In the genomic region with DNA sequence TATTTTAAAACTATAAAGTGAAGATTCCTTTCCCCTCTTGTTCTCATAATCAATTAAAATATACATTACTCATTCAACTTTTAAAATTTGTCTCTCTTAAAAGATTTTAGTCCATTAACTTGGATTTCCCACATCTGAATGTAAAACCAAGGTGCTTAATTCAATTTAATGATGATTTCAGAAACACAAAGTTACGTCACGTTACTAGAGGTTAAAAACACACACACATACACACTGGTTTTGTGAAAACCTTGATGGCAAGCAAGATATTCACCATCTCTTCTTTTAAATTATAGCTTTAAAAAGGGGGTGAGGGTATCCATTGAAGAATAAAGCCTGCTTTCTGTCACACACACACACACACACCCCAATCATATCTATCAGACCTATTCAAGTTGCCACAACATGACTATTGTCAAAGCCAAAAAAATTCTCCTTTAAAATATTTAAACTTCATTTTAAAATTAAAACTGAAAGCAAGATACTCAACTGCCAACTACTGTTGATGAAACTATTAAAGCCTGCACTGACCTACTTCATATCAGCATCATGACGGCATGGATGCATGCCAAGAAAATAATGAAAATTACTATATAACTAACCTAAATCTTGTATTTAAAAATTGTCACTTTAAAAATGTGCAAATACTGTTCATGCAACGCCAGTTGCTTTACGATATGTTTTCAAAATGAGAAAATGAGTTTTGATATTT, we compare ENCODE assay signal across 8 cellular contexts. TPM values are rescaled to one million over a fixed set of nuclear protein-coding genes. Genes with fewer than 3 reads are reported as not detected.
DNase-seq lines count a peak whose midpoint lies in the region; ATAC-seq, FAIRE-seq and TF ChIP-seq lines count a peak whose summit lies in the region.

No MANE protein-coding gene starts in this region.

- intact Hi-C loops in spleen (cut with DNase I; ENCODE audit: low total_unique reads): no loop called here

- POLR2A ChIA-PET in activated CD4-positive, alpha-beta T cell treated with anti-CD3 and anti-CD28 coated beads, Interleukin-2, amount 10 ng/mL, durations not matched to agents 7 days and 5 days (lab: Charles Lee): no interaction called here

- no peak overlapping the region for H2AFZ ChIP-seq in SU-DHL-6 (ENCODE audit: low read depth, low read length, severe bottlenecking)
- H2AFZ ChIP-seq in trophoblast cell (ENCODE audit: insufficient read depth, low read length, poor library complexity): no peak overlapping the region

- peak overlapping the region; percentile 89 for H3K27ac ChIP-seq in SU-DHL-6 (ENCODE audit: low read depth, low read length)
- peak overlapping the region in 1 of 8 donors; percentile 93 for H3K27ac ChIP-seq in spleen
- no peak overlapping the region for H3K27ac ChIP-seq in trophoblast cell (ENCODE audit: low read depth, low read length)

- no peak overlapping the region for H2BK120ac ChIP-seq in trophoblast cell (ENCODE audit: insufficient read depth, low read length, poor library complexity)

- H3K36me3 ChIP-seq in SU-DHL-6 (ENCODE audit: low read length) (peaks cover 10% of the 10 kb centered on the region; the same call in 1 of the 2 replicates), spleen (no peaks in the 10 kb centered on the region), trophoblast cell (ENCODE audit: control insufficient read depth in 1 of 2, insufficient read depth in 2 of 2, low read length in 2 of 2) (peaks cover 0 to 2% of the 10 kb centered on the region in 2 experiments)

- no peaks in the 10 kb centered on the region for H3K27me3 Mint-ChIP-seq in activated CD4-positive, alpha-beta T cell treated with anti-CD3 and anti-CD28 coated beads, Interleukin-2, amount 10 ng/mL, durations not matched to agents 7 days and 5 days

- H3K79me2 ChIP-seq in SU-DHL-6 (ENCODE audit: insufficient read depth, low read length): peaks cover 74% of the 10 kb centered on the region
- H3K79me2 ChIP-seq in trophoblast cell (ENCODE audit: control insufficient read depth, insufficient read depth, low read length, poor library complexity): peaks cover 7% of the 10 kb centered on the region

- WGBS in spleen, 5 donors: 29 to 44% (median 35%) methylated on average over 5 of the region's 5 CpGs
- no CpG with 5 or more reads among the region's 5 CpGs for WGBS in trophoblast cell (ENCODE audit: extremely low coverage, insufficient coverage, insufficient read length)

- peaks cover 10% of the 10 kb centered on the region for H4K20me1 ChIP-seq in SU-DHL-6 (ENCODE audit: low read depth, low read length)

- H3K4me2 ChIP-seq in SU-DHL-6 (ENCODE audit: low read depth, low read length, poor library complexity, severe bottlenecking): peak overlapping the region; percentile 85
- no peak overlapping the region for H3K4me2 ChIP-seq in trophoblast cell (ENCODE audit: low read length)

- H3K23ac ChIP-seq in trophoblast cell (ENCODE audit: low read length): no peak overlapping the region

- H3K9ac ChIP-seq in SU-DHL-6 (ENCODE audit: low read length) (peak overlapping the region; percentile 74), trophoblast cell (ENCODE audit: low read length) (no peak overlapping the region)

- DNase-seq in activated CD4-positive, alpha-beta T cell treated with anti-CD3 and anti-CD28 coated beads, Interleukin-2, amount 10 ng/mL, durations not matched to agents 7 days and 5 days: no peak
- DNase-seq in activated CD4-positive, alpha-beta T cell treated with anti-CD3 and anti-CD28 coated beads for 48 hours: no peak
- DNase-seq in fibroblast of mammary gland (ENCODE audit: low read depth): peak; percentile 29
- no peak for DNase-seq in spleen
- DNase-seq in trophoblast cell: no peak
- no peak for DNase-seq in urothelium cell line (ENCODE audit: low spot score)

- no peak for FAIRE-seq in urothelium cell line (lab: Jason Lieb, UNC)

- H2AK5ac ChIP-seq in trophoblast cell (ENCODE audit: low read length): no peak overlapping the region

- H3K9me3 ChIP-seq in SU-DHL-6 (ENCODE audit: insufficient read depth, low read length) (no peaks in the 10 kb centered on the region), spleen (no peaks in the 10 kb centered on the region), trophoblast cell (ENCODE audit: insufficient read depth, low read depth, low read length) (no peaks in the 10 kb centered on the region)

- no peak for TF ChIP-seq CTCF in SU-DHL-6 (IDR thresholded peaks at IDR 0.05; ENCODE audit: insufficient read depth, low read length, poor library complexity, severe bottlenecking)
- no peak for TF ChIP-seq CTCF in fibroblast of mammary gland (conservative IDR thresholded peaks at IDR 0.05; ENCODE audit: control insufficient read depth, insufficient read depth, low read depth, low read length)
- TF ChIP-seq CTCF in spleen (IDR thresholded peaks at IDR 0.05 in 8 of 11, conservative IDR thresholded peaks at IDR 0.05 in 3 of 11): no peak

- peak overlapping the region; percentile 94 for H3K27ac Mint-ChIP-seq in activated CD4-positive, alpha-beta T cell treated with anti-CD3 and anti-CD28 coated beads, Interleukin-2, amount 10 ng/mL, durations not matched to agents 7 days and 5 days

- H3K9me2 ChIP-seq in SU-DHL-6 (replicated peaks; ENCODE audit: insufficient read depth, low read length): no peaks in the 10 kb centered on the region

- H3K36me3 Mint-ChIP-seq in activated CD4-positive, alpha-beta T cell treated with anti-CD3 and anti-CD28 coated beads, Interleukin-2, amount 10 ng/mL, durations not matched to agents 7 days and 5 days (ENCODE audit: low read depth): peaks cover 25% of the 10 kb centered on the region

- H3K4me1 Mint-ChIP-seq in activated CD4-positive, alpha-beta T cell treated with anti-CD3 and anti-CD28 coated beads, Interleukin-2, amount 10 ng/mL, durations not matched to agents 7 days and 5 days: peaks cover 39% of the 10 kb centered on the region

- no peak overlapping the region for H4K8ac ChIP-seq in trophoblast cell (ENCODE audit: low read depth, low read length)

- CTCF ChIA-PET in activated CD4-positive, alpha-beta T cell treated with anti-CD3 and anti-CD28 coated beads, Interleukin-2, amount 10 ng/mL, durations not matched to agents 7 days and 5 days (lab: Charles Lee): no interaction called here

- H3K4me3 Mint-ChIP-seq in activated CD4-positive, alpha-beta T cell treated with anti-CD3 and anti-CD28 coated beads, Interleukin-2, amount 10 ng/mL, durations not matched to agents 7 days and 5 days: peak overlapping the region; percentile 90

- H3K4ac ChIP-seq in trophoblast cell (ENCODE audit: low read depth, low read length): no peak overlapping the region

- peaks cover 24% of the 10 kb centered on the region for H3F3A ChIP-seq in SU-DHL-6 (ENCODE audit: insufficient read depth)

- no peak overlapping the region for H3K14ac ChIP-seq in trophoblast cell (ENCODE audit: low read length)

- H2BK12ac ChIP-seq in trophoblast cell (ENCODE audit: low read length): no peak overlapping the region

- H3K27me3 ChIP-seq in SU-DHL-6 (ENCODE audit: low read length): no peaks in the 10 kb centered on the region
- no peaks in the 10 kb centered on the region for H3K27me3 ChIP-seq in spleen (replicated peaks in 1 of 7)
- H3K27me3 ChIP-seq in trophoblast cell (ENCODE audit: insufficient read depth, low read length): no peaks in the 10 kb centered on the region

- H4K91ac ChIP-seq in trophoblast cell (ENCODE audit: low read depth, low read length): no peak overlapping the region

- H3K79me1 ChIP-seq in trophoblast cell (ENCODE audit: low read length): peaks cover 11% of the 10 kb centered on the region

- H4K12ac ChIP-seq in trophoblast cell (ENCODE audit: low read depth, low read length): no peak overlapping the region

- no peak overlapping the region for H2BK5ac ChIP-seq in trophoblast cell (ENCODE audit: low read depth, low read length, poor library complexity)

- no peak for TF ChIP-seq POLR2A in spleen (IDR thresholded peaks at IDR 0.05)

- no peak overlapping the region for H3K18ac ChIP-seq in trophoblast cell (ENCODE audit: low read length)

- peaks cover 26 to 89% (median 63%) of the 10 kb centered on the region in 6 donors for H3K4me1 ChIP-seq in spleen
- peaks cover 0 to 3% of the 10 kb centered on the region in 2 experiments for H3K4me1 ChIP-seq in trophoblast cell (ENCODE audit: control insufficient read depth in 1 of 2, insufficient read depth in 2 of 2, low read length in 2 of 2)

- H3K9me3 Mint-ChIP-seq in activated CD4-positive, alpha-beta T cell treated with anti-CD3 and anti-CD28 coated beads, Interleukin-2, amount 10 ng/mL, durations not matched to agents 7 days and 5 days: no peaks in the 10 kb centered on the region

- ATAC-seq in HG02973 (IDR thresholded peaks at IDR 0.05; ENCODE audit: unreplicated experiment): no peak

- H3K4me3 ChIP-seq in SU-DHL-6 (ENCODE audit: insufficient read depth, low read length, poor library complexity, severe bottlenecking) (peak overlapping the region; percentile 94), fibroblast of mammary gland (ENCODE audit: control insufficient read depth, low read depth, low read length) (peak overlapping the region; percentile 79), spleen (peak overlapping the region in 7 of 8 donors; percentile 57 to 93 (median 75)), trophoblast cell (ENCODE audit: low read depth, low read length) (no peak overlapping the region)

RNA-seq across cellular contexts. Expression of gene RFX7, which starts 2.1 kb away (rescaled TPM):
- 10 to 100 TPM; 33.8 to 42.5 TPM for total RNA-seq in activated CD4-positive, alpha-beta T cell treated with anti-CD3 and anti-CD28 coated beads, Interleukin-2, amount 10 ng/mL, durations not matched to agents 7 days and 5 days
- 10 to 100 TPM; 19.0 to 30.2 (median 24.8) TPM for total RNA-seq in spleen
- 1 to 10 TPM; 2.7 to 3.7 (median 3.5) TPM for polyA plus RNA-seq in spleen
- polyA plus RNA-seq in trophoblast cell (2013): 11.0 and 12.2 TPM in 2 replicates
